In the genomic region with DNA sequence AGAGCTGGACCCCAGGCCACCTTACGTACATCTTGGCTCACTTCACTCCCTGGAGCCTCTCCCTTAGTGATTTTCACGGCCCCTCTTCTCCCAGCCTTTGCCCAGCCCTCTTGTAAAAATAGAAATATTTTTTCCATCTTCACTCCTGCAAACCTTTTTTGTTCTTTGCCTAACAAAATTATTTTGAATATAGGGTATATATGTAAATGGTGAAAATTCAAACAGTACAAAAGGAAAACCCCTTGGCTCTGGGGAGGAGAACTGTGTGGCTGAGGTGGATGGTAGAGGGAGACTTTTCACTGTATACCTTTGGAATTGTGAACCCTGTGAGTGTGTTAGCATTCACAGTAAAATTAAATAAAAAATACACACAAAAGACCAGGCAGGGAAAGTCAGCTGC, we compare ENCODE assay signal across 22 cellular contexts.
"Had no signal": no experiment of that assay in that cellular context is flagged by ENCODE, and none has a peak within 500 bp of the region (broad histone marks: within the 10 kb centered on the region; RNA-seq: fewer than 3 reads in every experiment).

No MANE protein-coding gene starts in this region.

- H3K9me3 Mint-ChIP-seq: activated naive CD8-positive, alpha-beta T cell treated with anti-CD3 and anti-CD28 coated beads for 36 hours; activated T-cell treated with anti-CD3 and anti-CD28 coated beads, Interleukin-2, amount 50 U/mL, for 24 hours; activated T-helper 2 cell treated with anti-CD3 and anti-CD28 coated beads, Interferon-gamma antibody, Interleukin-2, Interleukin-4, amounts not matched to agents 10 μg/mL and 5 μg/mL and 100 μg/mL, durations not matched to agents 14 hours and 24 hours and 36 hours; mesothelial cell of epicardium; stimulated activated effector memory CD8-positive, alpha-beta T cell treated with anti-CD3 and anti-CD28 coated beads, Interleukin-12 subunit alpha, Interleukin-12 subunit beta, amount 100 ng/mL, for 72 hours; stimulated activated naive CD8-positive, alpha-beta T cell treated with anti-CD3 and anti-CD28 coated beads, Interleukin-15, amount 100 ng/mL, for 72 hours had no signal

- ATAC-seq: esophagus mucosa; naive thymus-derived CD8-positive, alpha-beta T cell; stimulated activated effector memory CD8-positive, alpha-beta T cell treated with anti-CD3 and anti-CD28 coated beads, Interleukin-12 subunit alpha, Interleukin-12 subunit beta, amount 100 ng/mL, for 72 hours; stimulated activated naive CD8-positive, alpha-beta T cell treated with anti-CD3 and anti-CD28 coated beads, Interleukin-15, amount 100 ng/mL, for 72 hours had no signal

- FAIRE-seq: endothelial cell of umbilical vein, small intestine had no signal

- H3K79me2 ChIP-seq: hepatocyte had no signal

- H2AFZ ChIP-seq: hepatocyte had no signal

- H3K36me3 ChIP-seq: cardiac muscle cell, left ventricle myocardium inferior, right lobe of liver, tibial artery had no signal

- H3K27ac Mint-ChIP-seq: activated naive CD8-positive, alpha-beta T cell treated with anti-CD3 and anti-CD28 coated beads for 36 hours; activated T-cell treated with anti-CD3 and anti-CD28 coated beads, Interleukin-2, amount 50 U/mL, for 24 hours; activated T-helper 2 cell treated with anti-CD3 and anti-CD28 coated beads, Interferon-gamma antibody, Interleukin-2, Interleukin-4, amounts not matched to agents 10 μg/mL and 5 μg/mL and 100 μg/mL, durations not matched to agents 14 hours and 24 hours and 36 hours; mesothelial cell of epicardium; naive thymus-derived CD8-positive, alpha-beta T cell; stimulated activated effector memory CD8-positive, alpha-beta T cell treated with anti-CD3 and anti-CD28 coated beads, Interleukin-12 subunit alpha, Interleukin-12 subunit beta, amount 100 ng/mL, for 72 hours; stimulated activated naive CD8-positive, alpha-beta T cell treated with anti-CD3 and anti-CD28 coated beads, Interleukin-15, amount 100 ng/mL, for 72 hours had no signal

- H3K4me3 Mint-ChIP-seq: activated naive CD8-positive, alpha-beta T cell treated with anti-CD3 and anti-CD28 coated beads for 36 hours; activated T-cell treated with anti-CD3 and anti-CD28 coated beads, Interleukin-2, amount 50 U/mL, for 24 hours; mesothelial cell of epicardium; stimulated activated effector memory CD8-positive, alpha-beta T cell treated with anti-CD3 and anti-CD28 coated beads, Interleukin-12 subunit alpha, Interleukin-12 subunit beta, amount 100 ng/mL, for 72 hours had no signal

- H3K36me3 Mint-ChIP-seq: activated naive CD8-positive, alpha-beta T cell treated with anti-CD3 and anti-CD28 coated beads for 36 hours; mesothelial cell of epicardium; naive thymus-derived CD8-positive, alpha-beta T cell; stimulated activated effector memory CD8-positive, alpha-beta T cell treated with anti-CD3 and anti-CD28 coated beads, Interleukin-12 subunit alpha, Interleukin-12 subunit beta, amount 100 ng/mL, for 72 hours had no signal

- H3K4me3 ChIP-seq: cardiac muscle cell, hepatocyte, left ventricle myocardium inferior, right lobe of liver, tibial artery had no signal

- H3K27ac ChIP-seq: cardiac muscle cell, hepatocyte, left ventricle myocardium inferior, right lobe of liver, tibial artery had no signal

- H3K9me3 ChIP-seq: left ventricle myocardium inferior, right lobe of liver, tibial artery had no signal

- DNase-seq: activated naive CD4-positive, alpha-beta T cell; activated naive CD8-positive, alpha-beta T cell treated with anti-CD3 and anti-CD28 coated beads for 36 hours; activated T-cell treated with anti-CD3 and anti-CD28 coated beads, Interleukin-2, amount 50 U/mL, for 24 hours; amniotic stem cell; dermis blood vessel endothelial cell; effector memory CD4-positive, alpha-beta T cell; foreskin melanocyte; left ventricle myocardium inferior; naive thymus-derived CD8-positive, alpha-beta T cell; right lobe of liver; small intestine; stimulated activated CD4-positive, alpha-beta T cell treated with anti-CD3 and anti-CD28 coated beads, Interleukin-2, amount 100 ng/mL, for 24 hours; stimulated activated naive CD8-positive, alpha-beta T cell treated with anti-CD3 and anti-CD28 coated beads, Interleukin-15, amount 100 ng/mL, for 72 hours; T-helper 1 cell; tibial artery had no signal

- H3K4me2 ChIP-seq: hepatocyte had no signal
